Comparison of ENCODE assay signal across 20 cellular contexts in genomic region chr9:121889990-121890563, GRCh38.
DNase-seq lines count a peak whose midpoint lies in the region; ATAC-seq and TF ChIP-seq lines count a peak whose summit lies in the region.
"Had no signal": no experiment of that assay in that cellular context is flagged by ENCODE, and none has a peak within 500 bp of the region (broad histone marks: within the 10 kb centered on the region; RNA-seq: fewer than 3 reads in every experiment).

No MANE protein-coding gene starts in this region.

- H3K27me3 ChIP-seq in GM23248 (replicated peaks; ENCODE audit: insufficient read depth) (no peaks in the 10 kb centered on the region), adipocyte (replicated peaks; ENCODE audit: control insufficient read depth, insufficient read depth, low read length) (no peaks in the 10 kb centered on the region)
- H3K27me3 ChIP-seq: ovary, testis had no signal

- H3K9ac ChIP-seq in GM23248 (no peak overlapping the region), adipocyte (ENCODE audit: low read length) (no peak overlapping the region)

- WGBS in GM23248 (ENCODE audit: low coverage in 1 of 2, low lambda C conversion rate in 2 of 2, missing lambda C conversion rate in 2 of 2), 2 experiments: 98 to 100% methylated on average over 2 of the region's 2 CpGs

- in situ Hi-C loops in GM23248 (cut with MboI): no loop called here

- H3K4me1 ChIP-seq in GM23248 (ENCODE audit: insufficient read depth): peaks cover 30% of the 10 kb centered on the region
- H3K4me1 ChIP-seq in adipocyte (ENCODE audit: control insufficient read depth, insufficient read depth, low read length): peaks cover 21% of the 10 kb centered on the region

- H3K4me2 ChIP-seq in GM23248 (ENCODE audit: unreplicated experiment): no peak overlapping the region

- ATAC-seq in HG03432 (IDR thresholded peaks at IDR 0.05; ENCODE audit: unreplicated experiment) (no peak), GM18858 (IDR thresholded peaks at IDR 0.05; ENCODE audit: unreplicated experiment) (no peak), GM18517 (IDR thresholded peaks at IDR 0.05; ENCODE audit: unreplicated experiment) (no peak), HG02571 (IDR thresholded peaks at IDR 0.05; ENCODE audit: unreplicated experiment) (no peak)
- ATAC-seq: activated CD8-positive, alpha-beta memory T cell treated with anti-CD3 and anti-CD28 coated beads, Interleukin-2, amount 10 ng/mL, durations not matched to agents 7 days and 5 days; K562; T-helper 17 cell had no signal

- H3K4me3 ChIP-seq in GM23248 (no peak overlapping the region), adipocyte (ENCODE audit: low read length) (no peak overlapping the region), foreskin fibroblast (ENCODE audit: low read depth in 1 of 2, low read length in 2 of 2) (no peak overlapping the region)
- H3K4me3 ChIP-seq: GM23338, K562, ovary, testis had no signal

- H3K9me2 ChIP-seq in GM23248 (ENCODE audit: insufficient read depth): no peaks in the 10 kb centered on the region

- DNase-seq in AG08396 (ENCODE audit: low spot score) (peak; percentile 49), GM23248 (peak; percentile 80), adipocyte (ENCODE audit: low read depth) (peak; percentile 38), foreskin fibroblast (peak; percentile 59 to 68)
- DNase-seq: activated CD8-positive, alpha-beta memory T cell treated with anti-CD3 and anti-CD28 coated beads, Interleukin-2, amount 10 ng/mL, durations not matched to agents 7 days and 5 days; activated effector memory CD4-positive, alpha-beta T cell treated with anti-CD3 and anti-CD28 coated beads, Interleukin-2, amount 50 U/mL, for 16 hours; amygdala; NCI-H1092 treated with DMSO at 0.1 percent for 48 hours; ovary; stimulated activated CD4-positive, alpha-beta T cell treated with anti-CD3 and anti-CD28 coated beads, Interleukin-4, amount 100 ng/mL, for 4 hours; stimulated activated CD8-positive, alpha-beta memory T cell treated with anti-CD3 and anti-CD28 coated beads, Interleukin-4, amount 100 ng/mL, for 48 hours; T-helper 17 cell; testis had no signal

- H3F3A ChIP-seq in GM23248 (ENCODE audit: insufficient read depth): peaks cover 25% of the 10 kb centered on the region

- no peaks in the 10 kb centered on the region for H4K20me1 ChIP-seq in GM23248 (ENCODE audit: insufficient read depth)

- H3K27ac ChIP-seq in GM23248: no peak overlapping the region
- H3K27ac ChIP-seq: ovary, RWPE1, testis had no signal

- H3K36me3 ChIP-seq in GM23248 (ENCODE audit: low read depth) (no peaks in the 10 kb centered on the region), adipocyte (ENCODE audit: control insufficient read depth, insufficient read depth, low read length, severe bottlenecking) (no peaks in the 10 kb centered on the region)
- H3K36me3 ChIP-seq: ovary had no signal

- no peak for TF ChIP-seq CTCF in foreskin fibroblast (IDR thresholded peaks at IDR 0.05; ENCODE audit: low read depth, low read length)

- H3K79me2 ChIP-seq in GM23248 (ENCODE audit: insufficient read depth): no peaks in the 10 kb centered on the region

- H2AFZ ChIP-seq in GM23248: no peak overlapping the region
- H2AFZ ChIP-seq: GM23338 had no signal

- H3K9me3 ChIP-seq in GM23248 (ENCODE audit: low read depth): no peaks in the 10 kb centered on the region
- no peaks in the 10 kb centered on the region for H3K9me3 ChIP-seq in adipocyte (ENCODE audit: control insufficient read depth, low read length)
- H3K9me3 ChIP-seq: ovary, testis had no signal
